In the genomic region with DNA sequence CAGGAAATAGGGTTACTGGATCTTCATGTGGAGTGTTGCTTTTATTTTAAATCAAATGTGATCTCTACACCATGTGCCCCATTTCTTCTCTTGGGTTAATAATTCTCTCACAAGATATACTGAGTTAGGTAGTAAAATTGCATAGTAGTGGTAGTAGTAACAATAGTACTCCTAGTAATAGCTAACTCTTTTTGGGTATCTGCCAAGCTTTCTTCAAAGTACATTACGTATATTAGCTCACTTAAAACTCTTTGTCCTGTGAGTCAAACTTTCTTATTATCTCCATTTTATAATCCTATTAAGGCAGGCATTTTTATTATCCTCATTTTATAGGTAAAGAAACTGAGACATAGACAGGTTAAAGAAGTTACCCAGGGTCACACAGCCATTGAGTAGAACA, we compare ENCODE assay signal across 22 cellular contexts.
A peak's percentile ranks its signal among the peaks of the same experiment; 100 is the strongest.
DNase-seq lines count a peak whose midpoint lies in the region; ATAC-seq and TF ChIP-seq lines count a peak whose summit lies in the region.
"Had no signal": no experiment of that assay in that cellular context is flagged by ENCODE, and none has a peak within 500 bp of the region (broad histone marks: within the 10 kb centered on the region; RNA-seq: fewer than 3 reads in every experiment).

No MANE protein-coding gene starts in this region.

- H3F3A ChIP-seq in PC-3 (ENCODE audit: low read length, unreplicated experiment), result no peaks in the 10 kb centered on the region

- H3K4me3 Mint-ChIP-seq in mesothelial cell of epicardium, result no peak overlapping the region
- H3K4me3 Mint-ChIP-seq in activated T-cell treated with anti-CD3 and anti-CD28 coated beads, Interleukin-2, amount 50 U/mL, for 24 hours, result no peak overlapping the region
- H3K4me3 Mint-ChIP-seq: CD14-positive monocyte; CD4-positive, alpha-beta T cell; CD8-positive, alpha-beta memory T cell; GM23338; H9 had no signal

- H3K27ac ChIP-seq in PC-3 (ENCODE audit: low read length), result no peak overlapping the region
- H3K27ac ChIP-seq in osteoblast (ENCODE audit: low read depth, low read length), result no peak overlapping the region
- no peak overlapping the region for H3K27ac ChIP-seq in testis
- no peak overlapping the region for H3K27ac ChIP-seq in left lung
- H3K27ac ChIP-seq: A549; BLaER1 treated with 17β-estradiol and CSF1 and Interleukin-3, amounts not matched to agents 10 nM and 100 nM had no signal

- no peak overlapping the region for H3K27ac Mint-ChIP-seq in mesothelial cell of epicardium
- no peak overlapping the region for H3K27ac Mint-ChIP-seq in activated T-cell treated with anti-CD3 and anti-CD28 coated beads, Interleukin-2, amount 50 U/mL, for 24 hours
- H3K27ac Mint-ChIP-seq: CD14-positive monocyte; CD4-positive, alpha-beta T cell; CD8-positive, alpha-beta memory T cell; GM23338; H9 had no signal

- H3K27me3 ChIP-seq in PC-3 (ENCODE audit: low read length), result no peaks in the 10 kb centered on the region
- no peaks in the 10 kb centered on the region for H3K27me3 ChIP-seq in osteoblast (ENCODE audit: insufficient read depth, low read length)
- H3K27me3 ChIP-seq in testis, result no peaks in the 10 kb centered on the region
- H3K27me3 ChIP-seq in left lung, result no peaks in the 10 kb centered on the region
- H3K27me3 ChIP-seq: BE2C; BLaER1 treated with 17β-estradiol and CSF1 and Interleukin-3, amounts not matched to agents 10 nM and 100 nM had no signal

- ATAC-seq in PC-3, result no peak
- no peak for ATAC-seq in left lung
- ATAC-seq: A549, GM23338, HCT116 had no signal

- BruUV-seq in PC-3 (replicated peaks; lab: Mats Ljungman, UMichigan), result no TSS peak

- CTCF ChIA-PET in PC-3 (lab: Charles Lee), result no interaction called here

- no peak overlapping the region for H3K9ac ChIP-seq in PC-3 (ENCODE audit: low read length)
- H3K9ac ChIP-seq: BLaER1 treated with 17β-estradiol and CSF1 and Interleukin-3, amounts not matched to agents 10 nM and 100 nM had no signal

- peaks cover 18% of the 10 kb centered on the region for H3K9me3 Mint-ChIP-seq in mesothelial cell of epicardium
- H3K9me3 Mint-ChIP-seq in activated T-cell treated with anti-CD3 and anti-CD28 coated beads, Interleukin-2, amount 50 U/mL, for 24 hours, result no peaks in the 10 kb centered on the region
- H3K9me3 Mint-ChIP-seq: CD4-positive, alpha-beta T cell; GM23338; H9 had no signal

- POLR2A ChIA-PET in PC-3 (lab: Charles Lee; ENCODE audit: unreplicated experiment), result no interaction called here

- H4K20me1 ChIP-seq in PC-3 (ENCODE audit: low read length) (no peaks in the 10 kb centered on the region), osteoblast (ENCODE audit: insufficient read depth, low read length) (no peaks in the 10 kb centered on the region)
- H4K20me1 ChIP-seq: BLaER1 treated with 17β-estradiol and CSF1 and Interleukin-3, amounts not matched to agents 10 nM and 100 nM had no signal

- H3K36me3 ChIP-seq in PC-3 (ENCODE audit: low read depth, low read length), result no peaks in the 10 kb centered on the region
- H3K36me3 ChIP-seq in osteoblast (ENCODE audit: insufficient read depth, low read length), result no peaks in the 10 kb centered on the region
- no peaks in the 10 kb centered on the region for H3K36me3 ChIP-seq in testis (ENCODE audit: low read depth, missing control alignments)
- H3K36me3 ChIP-seq in left lung, result no peaks in the 10 kb centered on the region
- H3K36me3 ChIP-seq: BE2C; BLaER1 treated with 17β-estradiol and CSF1 and Interleukin-3, amounts not matched to agents 10 nM and 100 nM had no signal

- DNase-seq in PC-3 (peak; percentile 4), kidney tubule cell (ENCODE audit: low spot score) (peak; percentile 49), osteoblast (ENCODE audit: insufficient read length, low spot score, missing footprints) (peak; percentile 23), testis (no peak), mesothelial cell of epicardium (ENCODE audit: low spot score in 2 of 2, unreplicated experiment in 2 of 2) (no peak), left lung (no peak)
- DNase-seq in activated T-cell treated with anti-CD3 and anti-CD28 coated beads, Interleukin-2, amount 50 U/mL, for 24 hours, result no peak
- DNase-seq: 8988T; ACHN; AML-193; BE2C; CD4-positive, alpha-beta T cell; CD8-positive, alpha-beta memory T cell; DMS 273 treated with DMSO at 0.1 percent for 48 hours; DMS79; GF-D8; H9 had no signal

- H3K4me1 ChIP-seq in PC-3 (ENCODE audit: insufficient read depth, low read length) (peaks cover 11% of the 10 kb centered on the region), osteoblast (ENCODE audit: insufficient read depth, low read length) (no peaks in the 10 kb centered on the region), testis (no peaks in the 10 kb centered on the region), left lung (no peaks in the 10 kb centered on the region)
- H3K4me1 ChIP-seq: A549; BLaER1 treated with 17β-estradiol and CSF1 and Interleukin-3, amounts not matched to agents 10 nM and 100 nM had no signal

- no peak overlapping the region for H3K4me3 ChIP-seq in PC-3 (ENCODE audit: low read length)
- H3K4me3 ChIP-seq in osteoblast (ENCODE audit: insufficient read depth, low read length), result no peak overlapping the region
- H3K4me3 ChIP-seq in testis, result no peak overlapping the region
- H3K4me3 ChIP-seq in left lung, result no peak overlapping the region
- H3K4me3 ChIP-seq: A549; BLaER1 treated with 17β-estradiol and CSF1 and Interleukin-3, amounts not matched to agents 10 nM and 100 nM; GM23338 had no signal

- H2AFZ ChIP-seq in PC-3 (ENCODE audit: low read length) (no peak overlapping the region), osteoblast (ENCODE audit: low read length) (no peak overlapping the region)
- H2AFZ ChIP-seq: GM23338 had no signal

- TF ChIP-seq POLR2A in testis (IDR thresholded peaks at IDR 0.05), result no peak

- intact Hi-C loops in PC-3 (cut with micrococcal nuclease), result no loop called here
- intact Hi-C loops in testis (cut with DNase I; ENCODE audit: low total_unique reads), result no loop called here
- intact Hi-C loops in left lung (cut with DNase I), result no loop called here

- no peaks in the 10 kb centered on the region for H3K27me3 Mint-ChIP-seq in mesothelial cell of epicardium (ENCODE audit: low read depth)
- no peaks in the 10 kb centered on the region for H3K27me3 Mint-ChIP-seq in activated T-cell treated with anti-CD3 and anti-CD28 coated beads, Interleukin-2, amount 50 U/mL, for 24 hours
- H3K27me3 Mint-ChIP-seq: CD4-positive, alpha-beta T cell; CD8-positive, alpha-beta memory T cell had no signal

- no peaks in the 10 kb centered on the region for H3K79me2 ChIP-seq in PC-3 (ENCODE audit: low read length)
- H3K79me2 ChIP-seq in osteoblast (ENCODE audit: insufficient read depth, low read length), result no peaks in the 10 kb centered on the region

- TF ChIP-seq CTCF in PC-3 (conservative IDR thresholded peaks at IDR 0.05; ENCODE audit: low read depth, low read length) (no peak), osteoblast (IDR thresholded peaks at IDR 0.05; ENCODE audit: extremely low read depth, low read depth, low read length) (no peak), testis (IDR thresholded peaks at IDR 0.05) (no peak), mesothelial cell of epicardium (IDR thresholded peaks at IDR 0.05; ENCODE audit: unreplicated experiment) (no peak), left lung (IDR thresholded peaks at IDR 0.05) (no peak)

- H3K9me2 ChIP-seq in PC-3 (replicated peaks; ENCODE audit: low read length), result no peaks in the 10 kb centered on the region

- H3K4me1 Mint-ChIP-seq in mesothelial cell of epicardium, result peaks cover 17% of the 10 kb centered on the region
- H3K4me1 Mint-ChIP-seq in activated T-cell treated with anti-CD3 and anti-CD28 coated beads, Interleukin-2, amount 50 U/mL, for 24 hours (ENCODE audit: low read depth), result no peaks in the 10 kb centered on the region
- H3K4me1 Mint-ChIP-seq: CD14-positive monocyte; CD8-positive, alpha-beta memory T cell; GM23338; H9 had no signal

- H3K4me2 ChIP-seq in PC-3 (ENCODE audit: low read length), result no peak overlapping the region
- no peak overlapping the region for H3K4me2 ChIP-seq in osteoblast (ENCODE audit: insufficient read depth, low read length)
- H3K4me2 ChIP-seq: A549; BLaER1 treated with 17β-estradiol and CSF1 and Interleukin-3, amounts not matched to agents 10 nM and 100 nM; GM23338 had no signal

- H3K9me3 ChIP-seq in PC-3 (ENCODE audit: low read length), result no peaks in the 10 kb centered on the region
- no peaks in the 10 kb centered on the region for H3K9me3 ChIP-seq in osteoblast (ENCODE audit: low read depth, low read length)
- no peaks in the 10 kb centered on the region for H3K9me3 ChIP-seq in testis
- no peaks in the 10 kb centered on the region for H3K9me3 ChIP-seq in left lung
- H3K9me3 ChIP-seq: A549; BE2C; BLaER1 treated with 17β-estradiol and CSF1 and Interleukin-3, amounts not matched to agents 10 nM and 100 nM had no signal

- 94 to 100% methylated on average over 1 of the region's 1 CpG for WGBS in testis, 2 donors

- peaks cover 10% of the 10 kb centered on the region for H3K36me3 Mint-ChIP-seq in mesothelial cell of epicardium
- H3K36me3 Mint-ChIP-seq in activated T-cell treated with anti-CD3 and anti-CD28 coated beads, Interleukin-2, amount 50 U/mL, for 24 hours (ENCODE audit: low read depth), result no peaks in the 10 kb centered on the region
- H3K36me3 Mint-ChIP-seq: CD14-positive monocyte; CD8-positive, alpha-beta memory T cell had no signal

Comparison
In these comparisons a context has a peak if more than half of its experiments do, and no peak if none do; other contexts are left out.
1. DNase-seq: peak in PC-3 (single experiment), kidney tubule cell (single experiment) and osteoblast (single experiment); none in testis (single experiment), mesothelial cell of epicardium (0 of 2), activated T-cell treated with anti-CD3 and anti-CD28 coated beads, Interleukin-2, amount 50 U/mL, for 24 hours (single experiment) and left lung (0 of 2).